In genomic region chr4:120481711-120482110, GRCh38 we compare ENCODE assay signal across 17 cellular contexts.
DNase-seq lines count a peak whose midpoint lies in the region; ATAC-seq and TF ChIP-seq lines count a peak whose summit lies in the region.
"Had no signal": no experiment of that assay in that cellular context is flagged by ENCODE, and none has a peak within 500 bp of the region (broad histone marks: within the 10 kb centered on the region; RNA-seq: fewer than 3 reads in every experiment).

No MANE protein-coding gene starts in this region.

- no peaks in the 10 kb centered on the region for H3K36me3 ChIP-seq in BJ (ENCODE audit: control insufficient read depth, insufficient read depth, low read length)
- no peaks in the 10 kb centered on the region for H3K36me3 ChIP-seq in adipocyte (ENCODE audit: control insufficient read depth, insufficient read depth, low read length, severe bottlenecking)
- H3K36me3 ChIP-seq in naive thymus-derived CD4-positive, alpha-beta T cell (ENCODE audit: control insufficient read depth in 2 of 3, insufficient read depth in 3 of 3, low read length in 3 of 3) = no peaks in the 10 kb centered on the region
- no peaks in the 10 kb centered on the region for H3K36me3 ChIP-seq in ascending aorta
- H3K36me3 ChIP-seq: BLaER1 had no signal

- no peak overlapping the region for H3K4me3 ChIP-seq in BJ (ENCODE audit: low read depth, low read length)
- peak overlapping the region; percentile 15 for H3K4me3 ChIP-seq in adipocyte (ENCODE audit: low read length)
- no peak overlapping the region for H3K4me3 ChIP-seq in fibroblast of mammary gland (ENCODE audit: control insufficient read depth, low read depth, low read length)
- H3K4me3 ChIP-seq in naive thymus-derived CD4-positive, alpha-beta T cell (ENCODE audit: low read length) = no peak overlapping the region
- H3K4me3 ChIP-seq in ascending aorta = no peak overlapping the region
- H3K4me3 ChIP-seq: BLaER1, GM23338 had no signal

- H3K27me3 Mint-ChIP-seq in naive thymus-derived CD4-positive, alpha-beta T cell = peaks cover 0 to 6% (median 0%) of the 10 kb centered on the region in 5 donors
- H3K27me3 Mint-ChIP-seq: CD4-positive, alpha-beta memory T cell; IgD-negative memory B cell had no signal

- no peak overlapping the region for H3K4me3 Mint-ChIP-seq in naive thymus-derived CD4-positive, alpha-beta T cell
- H3K4me3 Mint-ChIP-seq: CD14-positive monocyte; CD4-positive, alpha-beta memory T cell; GM23338; IgD-negative memory B cell had no signal

- TF ChIP-seq CTCF in BJ (IDR thresholded peaks at IDR 0.05; ENCODE audit: insufficient read depth, low read depth, low read length) = no peak
- no peak for TF ChIP-seq CTCF in fibroblast of mammary gland (conservative IDR thresholded peaks at IDR 0.05; ENCODE audit: control insufficient read depth, insufficient read depth, low read depth, low read length)
- no peak for TF ChIP-seq CTCF in ascending aorta (IDR thresholded peaks at IDR 0.05)

- no peak for ATAC-seq in naive thymus-derived CD4-positive, alpha-beta T cell
- ATAC-seq: GM23338, HepG2 had no signal

- H3K4me1 ChIP-seq in adipocyte (ENCODE audit: control insufficient read depth, insufficient read depth, low read length) (peaks cover 5% of the 10 kb centered on the region), ascending aorta (no peaks in the 10 kb centered on the region)
- no peaks in the 10 kb centered on the region for H3K4me1 ChIP-seq in naive thymus-derived CD4-positive, alpha-beta T cell (ENCODE audit: control insufficient read depth in 2 of 2, insufficient read depth in 2 of 2, low read length in 2 of 2)
- H3K4me1 ChIP-seq: BLaER1 had no signal

- no peaks in the 10 kb centered on the region for H3K27me3 ChIP-seq in BJ (ENCODE audit: control insufficient read depth, insufficient read depth, low read length)
- H3K27me3 ChIP-seq in adipocyte (replicated peaks; ENCODE audit: control insufficient read depth, insufficient read depth, low read length) = no peaks in the 10 kb centered on the region
- no peaks in the 10 kb centered on the region for H3K27me3 ChIP-seq in naive thymus-derived CD4-positive, alpha-beta T cell (ENCODE audit: control insufficient read depth in 2 of 2, insufficient read depth in 2 of 2, low read length in 2 of 2)
- H3K27me3 ChIP-seq in ascending aorta = no peaks in the 10 kb centered on the region
- H3K27me3 ChIP-seq: BLaER1 had no signal

- H3K9ac ChIP-seq in adipocyte (ENCODE audit: low read length) = no peak overlapping the region
- H3K9ac ChIP-seq: BLaER1 had no signal

- CTCF ChIA-PET in BJ (lab: Yijun Ruan, JAX) = interaction anchor here (1.1 kb wide), 1 partner anchor 10 kb away, joined by 3 read pairs; no protein-coding TSS in a partner anchor
- CTCF ChIA-PET in naive thymus-derived CD4-positive, alpha-beta T cell (lab: Charles Lee) = no interaction called here

- H3K9me3 Mint-ChIP-seq in naive thymus-derived CD4-positive, alpha-beta T cell = peaks cover 0 to 6% (median 0%) of the 10 kb centered on the region in 11 donors

- peak; percentile 33 for DNase-seq in BJ (ENCODE audit: low read depth)
- DNase-seq in adipocyte (ENCODE audit: low read depth) = peak; percentile 76
- peak; percentile 22 for DNase-seq in fibroblast of mammary gland (ENCODE audit: low read depth)
- DNase-seq in stromal cell of bone marrow (ENCODE audit: low read depth) = peak; percentile 9
- no peak for DNase-seq in naive thymus-derived CD4-positive, alpha-beta T cell
- no peak for DNase-seq in ascending aorta (ENCODE audit: low spot score in 2 of 2)
- DNase-seq in T-helper 1 cell = no peak
- DNase-seq: CD4-positive, alpha-beta memory T cell; DMS153; DMS79; GDM1; HCEC 1CT had no signal

- H3K9me3 ChIP-seq in adipocyte (ENCODE audit: control insufficient read depth, low read length) = no peaks in the 10 kb centered on the region
- H3K9me3 ChIP-seq in naive thymus-derived CD4-positive, alpha-beta T cell (ENCODE audit: control insufficient read depth in 2 of 3, low read length in 3 of 3) = no peaks in the 10 kb centered on the region
- H3K9me3 ChIP-seq in ascending aorta = no peaks in the 10 kb centered on the region
- H3K9me3 ChIP-seq: BLaER1 had no signal

- H3K4me1 Mint-ChIP-seq in naive thymus-derived CD4-positive, alpha-beta T cell = no peaks in the 10 kb centered on the region
- H3K4me1 Mint-ChIP-seq: CD14-positive monocyte; CD4-positive, alpha-beta memory T cell; GM23338; IgD-negative memory B cell had no signal

- intact Hi-C loops in naive thymus-derived CD4-positive, alpha-beta T cell (cut with micrococcal nuclease) = no loop called here
- intact Hi-C loops in ascending aorta (cut with DNase I) = no loop called here

- H3K36me3 Mint-ChIP-seq in naive thymus-derived CD4-positive, alpha-beta T cell = no peaks in the 10 kb centered on the region
- H3K36me3 Mint-ChIP-seq: CD14-positive monocyte; CD4-positive, alpha-beta memory T cell; IgD-negative memory B cell had no signal

- H3K27ac Mint-ChIP-seq in naive thymus-derived CD4-positive, alpha-beta T cell = no peak overlapping the region
- H3K27ac Mint-ChIP-seq: CD14-positive monocyte; CD4-positive, alpha-beta memory T cell; GM23338; IgD-negative memory B cell had no signal

- H3K27ac ChIP-seq in naive thymus-derived CD4-positive, alpha-beta T cell (ENCODE audit: low read depth, low read length) = no peak overlapping the region
- H3K27ac ChIP-seq in ascending aorta = no peak overlapping the region
- H3K27ac ChIP-seq: BLaER1 had no signal

- POLR2A ChIA-PET in BJ (lab: Charles Lee) = no interaction called here
- POLR2A ChIA-PET in naive thymus-derived CD4-positive, alpha-beta T cell (lab: Charles Lee) = no interaction called here

Comparison
In these comparisons a context has a peak if more than half of its experiments do, and no peak if none do; other contexts are left out.
1. DNase-seq: peak in BJ (single experiment), adipocyte (single experiment), fibroblast of mammary gland (single experiment) and stromal cell of bone marrow (single experiment); none in naive thymus-derived CD4-positive, alpha-beta T cell (0 of 9), ascending aorta (0 of 2) and T-helper 1 cell (0 of 5).